13 cellular contexts compared by ENCODE assay signal in genomic region chr5:132430736-132431135, GRCh38. TPM values are rescaled to one million over a fixed set of nuclear protein-coding genes. Genes with fewer than 3 reads are reported as not detected.
A peak's percentile ranks its signal among the peaks of the same experiment; 100 is the strongest.
DNase-seq lines count a peak whose midpoint lies in the region; ATAC-seq and TF ChIP-seq lines count a peak whose summit lies in the region.
"Had no signal": no experiment of that assay in that cellular context is flagged by ENCODE, and none has a peak within 500 bp of the region (broad histone marks: within the 10 kb centered on the region; RNA-seq: fewer than 3 reads in every experiment).

No MANE protein-coding gene starts in this region.

- peaks cover 0 to 2% (median 0%) of the 10 kb centered on the region in 8 donors for H3K9me3 Mint-ChIP-seq in CD4-positive, alpha-beta memory T cell
- H3K9me3 Mint-ChIP-seq in activated naive CD8-positive, alpha-beta T cell treated with anti-CD3 and anti-CD28 coated beads, Interleukin-2, amount 50 U/mL, for 24 hours, result no peaks in the 10 kb centered on the region
- H3K9me3 Mint-ChIP-seq in natural killer cell treated with Interleukin-12 subunit alpha and Interleukin-12 subunit beta and Interleukin-15 and Interleukin-18, amount 100 ng/mL, for 72 hours, result no peaks in the 10 kb centered on the region
- no peaks in the 10 kb centered on the region for H3K9me3 Mint-ChIP-seq in osteocyte (ENCODE audit: unreplicated experiment)

- no peaks in the 10 kb centered on the region for H3K36me3 ChIP-seq in CD4-positive, alpha-beta memory T cell (ENCODE audit: insufficient read depth, low read length)
- peaks cover 6% of the 10 kb centered on the region; the same call in 1 of the 2 replicates for H3K36me3 ChIP-seq in Loucy (ENCODE audit: insufficient read depth, low read length)
- H3K36me3 ChIP-seq: prostate gland had no signal

- no peaks in the 10 kb centered on the region for H3K9me2 ChIP-seq in Loucy (replicated peaks; ENCODE audit: low read depth, low read length)

- H3K27me3 ChIP-seq in CD4-positive, alpha-beta memory T cell (ENCODE audit: insufficient read depth, low read length), result no peaks in the 10 kb centered on the region
- H3K27me3 ChIP-seq in Loucy (ENCODE audit: insufficient read depth, low read length, poor library complexity, severe bottlenecking), result no peaks in the 10 kb centered on the region
- H3K27me3 ChIP-seq: testis had no signal

- H3K4me1 ChIP-seq in CD4-positive, alpha-beta memory T cell (ENCODE audit: insufficient read depth, low read length), result peaks cover 99% of the 10 kb centered on the region
- H3K4me1 ChIP-seq in Loucy (ENCODE audit: insufficient read depth, low read length, poor library complexity, severe bottlenecking), result peaks cover 66% of the 10 kb centered on the region

- H3K4me3 Mint-ChIP-seq in CD4-positive, alpha-beta memory T cell, result peak overlapping the region in 6 of 8 donors; percentile 6 to 75 (median 32)
- H3K4me3 Mint-ChIP-seq in activated naive CD8-positive, alpha-beta T cell treated with anti-CD3 and anti-CD28 coated beads, Interleukin-2, amount 50 U/mL, for 24 hours, result no peak overlapping the region
- H3K4me3 Mint-ChIP-seq in natural killer cell treated with Interleukin-12 subunit alpha and Interleukin-12 subunit beta and Interleukin-15 and Interleukin-18, amount 100 ng/mL, for 72 hours, result peak overlapping the region; percentile 33
- H3K4me3 Mint-ChIP-seq in osteocyte (ENCODE audit: unreplicated experiment), result no peak overlapping the region

- peak overlapping the region in 1 of 2 donors; percentile 17 for H3K4me3 ChIP-seq in CD4-positive, alpha-beta memory T cell (ENCODE audit: low read length in 2 of 2)
- no peak overlapping the region for H3K4me3 ChIP-seq in Loucy (ENCODE audit: low read length, poor library complexity, severe bottlenecking)
- H3K4me3 ChIP-seq: prostate gland, testis had no signal

- H3K27ac Mint-ChIP-seq in CD4-positive, alpha-beta memory T cell, result peak overlapping the region; percentile 93 to 99 (median 97)
- H3K27ac Mint-ChIP-seq in activated naive CD8-positive, alpha-beta T cell treated with anti-CD3 and anti-CD28 coated beads, Interleukin-2, amount 50 U/mL, for 24 hours, result peak overlapping the region; percentile 37
- H3K27ac Mint-ChIP-seq in natural killer cell treated with Interleukin-12 subunit alpha and Interleukin-12 subunit beta and Interleukin-15 and Interleukin-18, amount 100 ng/mL, for 72 hours, result peak overlapping the region; percentile 97 to 100
- no peak overlapping the region for H3K27ac Mint-ChIP-seq in osteocyte (ENCODE audit: unreplicated experiment)

- POLR2A ChIA-PET in CD4-positive, alpha-beta memory T cell (lab: Charles Lee; ENCODE audit: partially characterized antibody), result interaction anchor here (0.8 to 19.7 kb wide), 9 partner anchors 13 to 307 kb away, joined by 3 to 565 read pairs (median 183); partner anchors contain the start of genes IRF1 and KIF3A

- peaks cover 44 to 53% of the 10 kb centered on the region in 2 donors for H3K36me3 Mint-ChIP-seq in CD4-positive, alpha-beta memory T cell
- H3K36me3 Mint-ChIP-seq in activated naive CD8-positive, alpha-beta T cell treated with anti-CD3 and anti-CD28 coated beads, Interleukin-2, amount 50 U/mL, for 24 hours (ENCODE audit: low read depth), result peaks cover 28% of the 10 kb centered on the region
- H3K36me3 Mint-ChIP-seq in natural killer cell treated with Interleukin-12 subunit alpha and Interleukin-12 subunit beta and Interleukin-15 and Interleukin-18, amount 100 ng/mL, for 72 hours, result peaks cover 25% of the 10 kb centered on the region
- peaks cover 11% of the 10 kb centered on the region for H3K36me3 Mint-ChIP-seq in osteocyte (ENCODE audit: unreplicated experiment)

- H2AFZ ChIP-seq in Loucy (ENCODE audit: low read length), result no peak overlapping the region

- H3F3A ChIP-seq in Loucy (ENCODE audit: low read depth), result peaks cover 3% of the 10 kb centered on the region; the same call in 1 of the 2 replicates

- H3K4me2 ChIP-seq in Loucy (ENCODE audit: low read depth, low read length, poor library complexity, severe bottlenecking), result peak overlapping the region; percentile 8

- no peak for DNase-seq in CD4-positive, alpha-beta memory T cell
- DNase-seq in activated naive CD8-positive, alpha-beta T cell treated with anti-CD3 and anti-CD28 coated beads, Interleukin-2, amount 50 U/mL, for 24 hours, result no peak
- DNase-seq in natural killer cell treated with Interleukin-12 subunit alpha and Interleukin-12 subunit beta and Interleukin-15 and Interleukin-18, amount 100 ng/mL, for 72 hours (ENCODE audit: low spot score), result no peak
- DNase-seq in iPS-NIHi11 (ENCODE audit: low spot score), result no peak
- DNase-seq in osteocyte (ENCODE audit: extremely low spot score, unreplicated experiment), result no peak
- DNase-seq: activated CD4-positive, alpha-beta T cell treated with anti-CD3 and anti-CD28 coated beads, Interleukin-2, amount 50 U/mL, for 4 hours; head of caudate nucleus; NCI-H187 treated with DMSO at 0.1 percent for 48 hours; NCI-H774; testis had no signal

- peaks cover 90% of the 10 kb centered on the region for H3K79me2 ChIP-seq in Loucy (ENCODE audit: insufficient read depth, low read length)

- no peak for TF ChIP-seq CTCF in Loucy (conservative IDR thresholded peaks at IDR 0.05; ENCODE audit: low read length)
- no peak for TF ChIP-seq CTCF in osteocyte (IDR thresholded peaks at IDR 0.05)

- no peak for ATAC-seq in activated naive CD8-positive, alpha-beta T cell treated with anti-CD3 and anti-CD28 coated beads, Interleukin-2, amount 50 U/mL, for 24 hours
- no peak for ATAC-seq in natural killer cell treated with Interleukin-12 subunit alpha and Interleukin-12 subunit beta and Interleukin-15 and Interleukin-18, amount 100 ng/mL, for 72 hours
- no peak for ATAC-seq in HG03196 (IDR thresholded peaks at IDR 0.05; ENCODE audit: unreplicated experiment)

- peaks cover 84 to 97% (median 92%) of the 10 kb centered on the region in 4 donors for H3K4me1 Mint-ChIP-seq in CD4-positive, alpha-beta memory T cell
- H3K4me1 Mint-ChIP-seq in activated naive CD8-positive, alpha-beta T cell treated with anti-CD3 and anti-CD28 coated beads, Interleukin-2, amount 50 U/mL, for 24 hours, result peaks cover 89% of the 10 kb centered on the region
- peaks cover 88 to 93% of the 10 kb centered on the region in 2 donors for H3K4me1 Mint-ChIP-seq in natural killer cell treated with Interleukin-12 subunit alpha and Interleukin-12 subunit beta and Interleukin-15 and Interleukin-18, amount 100 ng/mL, for 72 hours (ENCODE audit: low read depth in 2 of 2)
- peaks cover 67% of the 10 kb centered on the region for H3K4me1 Mint-ChIP-seq in osteocyte (ENCODE audit: unreplicated experiment)

- H3K9me3 ChIP-seq in CD4-positive, alpha-beta memory T cell (ENCODE audit: control insufficient read depth in 1 of 2, low read length in 2 of 2), result no peaks in the 10 kb centered on the region
- no peaks in the 10 kb centered on the region for H3K9me3 ChIP-seq in Loucy (ENCODE audit: insufficient read depth, low read depth, low read length)
- H3K9me3 ChIP-seq: prostate gland, testis had no signal

- intact Hi-C loops in CD4-positive, alpha-beta memory T cell (cut with micrococcal nuclease), result no loop called here

- H3K9ac ChIP-seq in Loucy (ENCODE audit: low read depth, low read length, poor library complexity, severe bottlenecking), result peak overlapping the region; percentile 16

- CTCF ChIA-PET in CD4-positive, alpha-beta memory T cell (lab: Charles Lee; ENCODE audit: partially characterized antibody), result interaction anchor here (1.0 to 3.7 kb wide), 6 partner anchors 8 to 71 kb away, joined by 3 to 15 read pairs (median 4); no protein-coding TSS in a partner anchor

- no peaks in the 10 kb centered on the region for H4K20me1 ChIP-seq in Loucy (ENCODE audit: insufficient read depth, low read length, poor library complexity, severe bottlenecking)

- peak overlapping the region; percentile 77 for H3K27ac ChIP-seq in CD4-positive, alpha-beta memory T cell (ENCODE audit: low read depth, low read length)
- H3K27ac ChIP-seq: prostate gland, testis had no signal

- H3K27me3 Mint-ChIP-seq in CD4-positive, alpha-beta memory T cell, result no peaks in the 10 kb centered on the region
- H3K27me3 Mint-ChIP-seq in activated naive CD8-positive, alpha-beta T cell treated with anti-CD3 and anti-CD28 coated beads, Interleukin-2, amount 50 U/mL, for 24 hours, result no peaks in the 10 kb centered on the region
- H3K27me3 Mint-ChIP-seq in natural killer cell treated with Interleukin-12 subunit alpha and Interleukin-12 subunit beta and Interleukin-15 and Interleukin-18, amount 100 ng/mL, for 72 hours, result no peaks in the 10 kb centered on the region
- no peaks in the 10 kb centered on the region for H3K27me3 Mint-ChIP-seq in osteocyte (ENCODE audit: unreplicated experiment)

RNA-seq across cellular contexts. Expression of gene IRF1, which starts 59.8 kb away (rescaled TPM):
- total RNA-seq in CD4-positive, alpha-beta memory T cell, result 100 to 1,000 TPM; 192 to 202 TPM
- 100 to 1,000 TPM; 192 to 237 TPM for polyA plus RNA-seq in CD4-positive, alpha-beta memory T cell
- 100 to 1,000 TPM; 351 to 512 TPM for total RNA-seq in natural killer cell treated with Interleukin-12 subunit alpha and Interleukin-12 subunit beta and Interleukin-15 and Interleukin-18, amount 100 ng/mL, for 72 hours
- 50.2 and 58.9 TPM in 2 replicates for total RNA-seq in osteocyte

Comparison
In these comparisons a context has a peak if more than half of its experiments do, and no peak if none do; other contexts are left out.
1. H3K4me3 Mint-ChIP-seq: peak in CD4-positive, alpha-beta memory T cell (6 of 8) and natural killer cell treated with Interleukin-12 subunit alpha and Interleukin-12 subunit beta and Interleukin-15 and Interleukin-18, amount 100 ng/mL, for 72 hours (single experiment); none in activated naive CD8-positive, alpha-beta T cell treated with anti-CD3 and anti-CD28 coated beads, Interleukin-2, amount 50 U/mL, for 24 hours (single experiment) and osteocyte (single experiment).